ENCODE assay signal across 8 cellular contexts in genomic region chr5:31531888-31532710, GRCh38. TPM values are rescaled to one million over a fixed set of nuclear protein-coding genes. Genes with fewer than 3 reads are reported as not detected.
A peak's percentile ranks its signal among the peaks of the same experiment; 100 is the strongest.
DNase-seq lines count a peak whose midpoint lies in the region; ATAC-seq and TF ChIP-seq lines count a peak whose summit lies in the region.

Gene C5orf22 (plus strand): TSS chr5:31532301. CDS start chr5:31532393, 92 bp downstream.
Gene DROSHA (minus strand): TSS chr5:31532093. CDS start chr5:31529059, 3,034 bp downstream.

- peak; percentile 88 to 97 (median 88) for DNase-seq in CD4-positive, CD25-positive, alpha-beta regulatory T cell
- peak; percentile 98 for DNase-seq in NCI-H82 (lab: John Stamatoyannopoulos, UW)
- peak; percentile 94 to 95 for DNase-seq in activated CD4-positive, alpha-beta T cell treated with anti-CD3 and anti-CD28 coated beads, Interleukin-2, amount 50 U/mL, for 48 hours
- DNase-seq in right lobe of liver = peak; percentile 96 to 97 (median 97)
- peak; percentile 88 to 89 for DNase-seq in stimulated activated CD4-positive, alpha-beta T cell treated with anti-CD3 and anti-CD28 coated beads, Interleukin-4, amount 100 ng/mL, for 4 hours

- peaks cover 26 to 78% (median 58%) of the 10 kb centered on the region in 4 donors for H3K4me1 Mint-ChIP-seq in CD4-positive, CD25-positive, alpha-beta regulatory T cell

- peaks cover 35% of the 10 kb centered on the region for H3K36me3 Mint-ChIP-seq in CD4-positive, CD25-positive, alpha-beta regulatory T cell

- H3K9me3 Mint-ChIP-seq in CD4-positive, CD25-positive, alpha-beta regulatory T cell = no peaks in the 10 kb centered on the region

- peak in 1 of 4 donors; percentile 14 for TF ChIP-seq CTCF in right lobe of liver (IDR thresholded peaks at IDR 0.05)

- H3K9ac ChIP-seq in duodenal mucosa (ENCODE audit: low read depth in 1 of 2, low read length in 2 of 2) = peak within 1 kb of the TSS; percentile 90 to 91

- peak within 1 kb of the TSS; percentile 94 for H3K4me3 ChIP-seq in CD4-positive, CD25-positive, alpha-beta regulatory T cell (ENCODE audit: low read depth, low read length)
- H3K4me3 ChIP-seq in duodenal mucosa (ENCODE audit: low read depth in 1 of 2, low read length in 2 of 2) (peak within 1 kb of the TSS; percentile 98 to 100), right lobe of liver (peak within 1 kb of the TSS; percentile 70 to 81 (median 75))

- H3K27me3 ChIP-seq in CD4-positive, CD25-positive, alpha-beta regulatory T cell (ENCODE audit: control insufficient read depth, insufficient read depth, low read length) = no peaks in the 10 kb centered on the region
- H3K27me3 ChIP-seq in duodenal mucosa (ENCODE audit: control insufficient read depth in 1 of 2, insufficient read depth in 2 of 2, low read length in 2 of 2) (no peaks in the 10 kb centered on the region), right lobe of liver (no peaks in the 10 kb centered on the region)

- 0% methylated on average over 23 of the region's 58 CpGs for WGBS in right lobe of liver (ENCODE audit: insufficient coverage, low coverage, low lambda C conversion rate, missing lambda C conversion rate)

- no peaks in the 10 kb centered on the region for H3K9me3 ChIP-seq in CD4-positive, CD25-positive, alpha-beta regulatory T cell (ENCODE audit: control insufficient read depth in 2 of 2, low read length in 2 of 2)
- H3K9me3 ChIP-seq in duodenal mucosa (ENCODE audit: control insufficient read depth in 1 of 2, low read length in 2 of 2) (no peaks in the 10 kb centered on the region), right lobe of liver (no peaks in the 10 kb centered on the region)

- peak; percentile 59 for TF ChIP-seq POLR2A in right lobe of liver (IDR thresholded peaks at IDR 0.05)

- peak; percentile 97 to 98 for ATAC-seq in CD4-positive, CD25-positive, alpha-beta regulatory T cell (ENCODE audit: low read depth in 2 of 2)
- peak; percentile 96 for ATAC-seq in GM19397 (IDR thresholded peaks at IDR 0.05; ENCODE audit: unreplicated experiment)
- peak; percentile 93 for ATAC-seq in HG03571 (IDR thresholded peaks at IDR 0.05; ENCODE audit: unreplicated experiment)
- ATAC-seq in right lobe of liver = peak; percentile 98 to 100 (median 99)

- H3K27ac Mint-ChIP-seq in CD4-positive, CD25-positive, alpha-beta regulatory T cell = peak within 1 kb of the TSS; percentile 86 to 98 (median 94)

- H3K4me1 ChIP-seq in CD4-positive, CD25-positive, alpha-beta regulatory T cell (ENCODE audit: control insufficient read depth, insufficient read depth, low read length, poor library complexity, severe bottlenecking) = peaks cover 27% of the 10 kb centered on the region
- peaks cover 13 to 23% of the 10 kb centered on the region in 2 donors for H3K4me1 ChIP-seq in duodenal mucosa (ENCODE audit: control insufficient read depth in 1 of 2, insufficient read depth in 2 of 2, low read length in 2 of 2)
- H3K4me1 ChIP-seq in right lobe of liver = peaks cover 0 to 20% (median 8%) of the 10 kb centered on the region in 4 donors

- peak within 1 kb of the TSS; percentile 77 for H3K27ac ChIP-seq in CD4-positive, CD25-positive, alpha-beta regulatory T cell (ENCODE audit: insufficient read depth, low read length, poor library complexity, severe bottlenecking)
- H3K27ac ChIP-seq in duodenal mucosa (ENCODE audit: low read depth, low read length) = peak within 1 kb of the TSS; percentile 64
- peak within 1 kb of the TSS; percentile 39 to 60 (median 46) for H3K27ac ChIP-seq in right lobe of liver

- peaks cover 33% of the 10 kb centered on the region for H3K36me3 ChIP-seq in CD4-positive, CD25-positive, alpha-beta regulatory T cell (ENCODE audit: control insufficient read depth, insufficient read depth, low read length)
- peaks cover 26 to 38% of the 10 kb centered on the region in 2 donors for H3K36me3 ChIP-seq in duodenal mucosa (ENCODE audit: control insufficient read depth in 1 of 2, insufficient read depth in 2 of 2, low read length in 2 of 2)
- peaks cover 0 to 48% (median 13%) of the 10 kb centered on the region in 4 donors for H3K36me3 ChIP-seq in right lobe of liver

- H3K27me3 Mint-ChIP-seq in CD4-positive, CD25-positive, alpha-beta regulatory T cell = no peaks in the 10 kb centered on the region

- intact Hi-C loops in right lobe of liver (cut with DNase I) = no loop called here

- peak within 1 kb of the TSS; percentile 98 to 100 (median 99) for H3K4me3 Mint-ChIP-seq in CD4-positive, CD25-positive, alpha-beta regulatory T cell

RNA-seq across cellular contexts. Expression of gene C5orf22, which starts in this region (rescaled TPM):
- total RNA-seq in CD4-positive, CD25-positive, alpha-beta regulatory T cell = 15.0 TPM
- polyA plus RNA-seq in CD4-positive, CD25-positive, alpha-beta regulatory T cell = 10 to 100 TPM; 25.3 to 29.9 (median 27.2) TPM
- 10 to 100 TPM in 2 of 6 experiments, 1 to 10 TPM in 4; 8.5 to 11.2 (median 9.7) TPM for total RNA-seq in right lobe of liver

RNA-seq across cellular contexts. Expression of gene DROSHA, which starts in this region (rescaled TPM):
- total RNA-seq in CD4-positive, CD25-positive, alpha-beta regulatory T cell = 57.6 TPM
- polyA plus RNA-seq in CD4-positive, CD25-positive, alpha-beta regulatory T cell = 10 to 100 TPM; 14.2 to 23.6 (median 16.3) TPM
- 10 to 100 TPM; 13.0 to 21.0 (median 18.5) TPM for total RNA-seq in right lobe of liver

Comparison
In these comparisons a context has a peak if more than half of its experiments do, and no peak if none do; other contexts are left out.
1. Peak in every context shown above with its lines: DNase-seq, ATAC-seq, H3K4me3 ChIP-seq and H3K27ac ChIP-seq.